ENCODE assay signal across 8 cellular contexts in the genomic region with DNA sequence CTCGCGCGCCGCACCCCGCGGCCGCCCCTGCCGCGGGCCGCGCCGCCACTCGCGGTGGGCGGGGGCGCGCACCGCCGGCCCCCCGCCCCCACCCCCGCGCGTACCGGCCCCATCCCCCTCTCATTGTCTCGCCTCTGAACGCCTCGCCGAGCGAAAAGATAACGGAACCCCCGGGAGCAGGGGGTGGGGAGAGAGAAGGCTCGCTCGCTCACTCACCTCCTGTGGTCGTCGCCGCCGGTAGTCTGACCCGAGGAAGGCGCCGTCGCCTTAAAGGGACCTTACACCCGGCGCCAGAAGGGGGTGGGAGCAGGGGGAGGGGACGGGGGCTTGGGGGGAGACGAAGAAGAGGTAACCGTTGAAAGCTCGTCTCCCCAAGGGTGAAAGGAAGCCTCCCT. TPM values are rescaled to one million over a fixed set of nuclear protein-coding genes. Genes with fewer than 3 reads are reported as not detected.
DNase-seq lines count a peak whose midpoint lies in the region; ATAC-seq lines count a peak whose summit lies in the region.

No MANE protein-coding gene starts in this region.

- ATAC-seq in HG03159 (IDR thresholded peaks at IDR 0.05; ENCODE audit: unreplicated experiment): peak; percentile 34
- ATAC-seq in naive B cell (ENCODE audit: low read depth in 2 of 2): peak; percentile 57 to 59

- H3K9me3 ChIP-seq in esophagus (ENCODE audit: control insufficient read depth in 2 of 2, insufficient read depth in 1 of 2, low read depth in 1 of 2, low read length in 1 of 2) (no peaks in the 10 kb centered on the region), subcutaneous abdominal adipose tissue (ENCODE audit: control insufficient read depth in 5 of 5, low read length in 5 of 5) (no peaks in the 10 kb centered on the region)

- H3K27ac ChIP-seq in esophagus (ENCODE audit: low read depth in 2 of 2, low read length in 1 of 2) (peak overlapping the region; percentile 95 to 98), subcutaneous abdominal adipose tissue (ENCODE audit: low read depth, low read length) (peak overlapping the region; percentile 46)

- H3K4me3 Mint-ChIP-seq in naive B cell: peak overlapping the region; percentile 68 to 95 (median 90)

- H3K27me3 ChIP-seq in esophagus (ENCODE audit: control insufficient read depth in 1 of 2, insufficient read depth in 2 of 2, low read length in 2 of 2): no peaks in the 10 kb centered on the region
- no peaks in the 10 kb centered on the region for H3K27me3 ChIP-seq in subcutaneous abdominal adipose tissue (ENCODE audit: control insufficient read depth in 5 of 5, insufficient read depth in 4 of 5, low read length in 5 of 5)

- H3K9me3 Mint-ChIP-seq in naive B cell: no peaks in the 10 kb centered on the region

- DNase-seq in NCI-H524 (lab: John Stamatoyannopoulos, UW) (peak; percentile 46 to 65), NCI-H524 treated with DMSO at 0.1 percent for 48 hours (lab: John Stamatoyannopoulos, UW) (no peak), NCI-H82 (lab: John Stamatoyannopoulos, UW) (peak; percentile 88), naive B cell (peak; percentile 63)
- DNase-seq in activated T-cell treated with anti-CD3 and anti-CD28 coated beads, Interleukin-2, amount 50 U/mL, for 1 hour: peak; percentile 73

- no peaks in the 10 kb centered on the region for H3K36me3 ChIP-seq in esophagus (ENCODE audit: control insufficient read depth in 2 of 2, insufficient read depth in 2 of 2, low read length in 1 of 2)
- H3K36me3 ChIP-seq in subcutaneous abdominal adipose tissue (ENCODE audit: control insufficient read depth in 5 of 5, insufficient read depth in 5 of 5, low read length in 5 of 5): no peaks in the 10 kb centered on the region

- peaks cover 5 to 7% of the 10 kb centered on the region in 2 donors for H3K36me3 Mint-ChIP-seq in naive B cell

- H3K4me1 ChIP-seq in esophagus (ENCODE audit: control insufficient read depth in 2 of 2, insufficient read depth in 2 of 2, low read length in 1 of 2) (peaks cover 0 to 2% of the 10 kb centered on the region in 2 donors), subcutaneous abdominal adipose tissue (ENCODE audit: control insufficient read depth in 5 of 5, insufficient read depth in 5 of 5, low read length in 5 of 5) (peaks cover 0 to 32% (median 27%) of the 10 kb centered on the region in 5 donors)

- peaks cover 14 to 38% (median 34%) of the 10 kb centered on the region in 3 donors for H3K4me1 Mint-ChIP-seq in naive B cell

- H3K4me3 ChIP-seq in esophagus (ENCODE audit: low read depth in 1 of 2, low read length in 2 of 2) (peak overlapping the region; percentile 76 to 86), subcutaneous abdominal adipose tissue (ENCODE audit: low read depth in 1 of 5, low read length in 5 of 5) (peak overlapping the region; percentile 40 to 65 (median 59))

- H3K27me3 Mint-ChIP-seq in naive B cell: peaks cover 14 to 25% (median 20%) of the 10 kb centered on the region in 3 donors

- peak overlapping the region; percentile 44 to 96 (median 92) for H3K27ac Mint-ChIP-seq in naive B cell

- 0 to 1% methylated on average over 33 to 47 of the region's 47 CpGs for WGBS in esophagus, 2 donors

- H3K9ac ChIP-seq in subcutaneous abdominal adipose tissue (ENCODE audit: low read length in 5 of 5): peak overlapping the region in 2 of 5 donors; percentile 53 to 56

RNA-seq across cellular contexts. Expression of gene POGZ, which starts 0.4 kb away (rescaled TPM):
- polyA plus RNA-seq in esophagus: 10 to 100 TPM; 11.0 to 26.3 TPM
- 10 to 100 TPM in 1 of 6 donors, 1 to 10 TPM in 5; 2.5 to 15.0 (median 8.0) TPM for polyA plus RNA-seq in naive B cell (ENCODE audit: low read depth in 6 of 6)

RNA-seq across cellular contexts. Expression of gene CGN, which starts 52.3 kb away (rescaled TPM):
- polyA plus RNA-seq in esophagus (10 to 100 TPM; 10.5 to 13.7 TPM), naive B cell (ENCODE audit: low read depth in 6 of 6) (under 1 TPM in 3 of 6 donors, not detected in 3; 0.07 to 0.43 (median 0.13) TPM)

RNA-seq across cellular contexts. Expression of gene PSMB4, which starts 59.6 kb away (rescaled TPM):
- 100 to 1,000 TPM; 223 to 250 TPM for polyA plus RNA-seq in esophagus
- polyA plus RNA-seq in naive B cell (ENCODE audit: low read depth in 6 of 6): 10 to 100 TPM; 50.2 to 79.3 (median 57.7) TPM

Comparison
In these comparisons a context has a peak if more than half of its experiments do, and no peak if none do; other contexts are left out.
1. RNA of gene CGN, which starts 52.3 kb away (polyA plus RNA-seq): 10.5 to 13.7 TPM in esophagus; 0.07 to 0.43 TPM in naive B cell; every median in the first group is over 4 times any median in the second.